Comparison of ENCODE assay signal across 10 cellular contexts in the genomic region with DNA sequence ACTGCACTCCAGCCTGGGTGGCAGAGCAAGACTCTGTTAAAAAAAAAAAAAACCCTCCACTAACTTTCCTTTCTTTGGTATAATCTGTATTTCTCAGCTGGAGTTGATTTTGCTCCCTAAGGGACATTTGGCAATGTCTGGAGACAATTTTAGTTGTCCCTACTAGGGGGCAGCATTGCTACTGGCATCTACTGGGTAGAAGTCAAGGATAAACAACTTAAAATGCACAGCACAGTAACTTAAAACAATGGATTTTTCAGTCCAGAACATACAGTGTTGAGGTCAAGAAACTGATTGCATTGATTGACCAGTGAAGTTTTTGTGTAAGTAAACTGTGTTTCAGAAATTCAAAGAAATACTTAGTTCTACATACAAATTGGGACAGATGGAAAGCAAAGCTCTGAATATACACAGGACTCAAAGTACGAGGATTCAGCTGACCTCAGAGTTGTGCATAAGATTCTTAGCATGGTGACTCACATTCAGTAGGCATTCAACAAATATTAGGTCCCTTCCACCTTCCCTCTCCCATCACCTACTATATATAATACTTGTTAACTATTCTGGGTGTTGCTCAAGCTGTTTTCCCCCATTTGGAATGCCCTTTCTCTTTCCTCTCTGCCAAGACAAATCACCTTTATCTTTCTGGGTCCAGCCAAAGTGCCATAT. TPM values are rescaled to one million over a fixed set of nuclear protein-coding genes. Genes with fewer than 3 reads are reported as not detected.
DNase-seq lines count a peak whose midpoint lies in the region; ATAC-seq and TF ChIP-seq lines count a peak whose summit lies in the region.
"Had no signal": no experiment of that assay in that cellular context is flagged by ENCODE, and none has a peak within 500 bp of the region (broad histone marks: within the 10 kb centered on the region; RNA-seq: fewer than 3 reads in every experiment).

No MANE protein-coding gene starts in this region.

- no peaks in the 10 kb centered on the region for H3K36me3 ChIP-seq in DOHH2 (ENCODE audit: control insufficient read depth, low read length)

- ATAC-seq in activated T-cell treated with anti-CD3 and anti-CD28 coated beads, Interleukin-2, amount 50 U/mL, for 4 hours: no peak
- ATAC-seq in GM21447 (IDR thresholded peaks at IDR 0.05; ENCODE audit: unreplicated experiment) (no peak), HG02798 (IDR thresholded peaks at IDR 0.05; ENCODE audit: poor library complexity, unreplicated experiment) (no peak)
- ATAC-seq in stimulated activated memory B cell treated with anti-CD40 and anti-IgM and Interleukin-4, amounts not matched to agents 10 μg/mL and 1 μg/mL and 100 μg/mL, for 72 hours: no peak

- no peak overlapping the region for H3K27ac ChIP-seq in DOHH2 (ENCODE audit: low read depth, low read length)

- H4K20me1 ChIP-seq in DOHH2 (ENCODE audit: control insufficient read depth, insufficient read depth, low read depth, low read length): no peaks in the 10 kb centered on the region

- H3K27me3 Mint-ChIP-seq in brain: peaks cover 4% of the 10 kb centered on the region
- no peaks in the 10 kb centered on the region for H3K27me3 Mint-ChIP-seq in activated T-cell treated with anti-CD3 and anti-CD28 coated beads, Interleukin-2, amount 50 U/mL, for 4 hours (ENCODE audit: low read depth)
- no peaks in the 10 kb centered on the region for H3K27me3 Mint-ChIP-seq in stimulated activated memory B cell treated with anti-CD40 and anti-IgM and Interleukin-4, amounts not matched to agents 10 μg/mL and 1 μg/mL and 100 μg/mL, for 72 hours

- peak overlapping the region in 1 of 5 experiments; percentile 76 for H3K27ac Mint-ChIP-seq in brain
- no peak overlapping the region for H3K27ac Mint-ChIP-seq in stimulated activated memory B cell treated with anti-CD40 and anti-IgM and Interleukin-4, amounts not matched to agents 10 μg/mL and 1 μg/mL and 100 μg/mL, for 72 hours

- no peaks in the 10 kb centered on the region for H3K4me1 Mint-ChIP-seq in brain
- no peaks in the 10 kb centered on the region for H3K4me1 Mint-ChIP-seq in activated T-cell treated with anti-CD3 and anti-CD28 coated beads, Interleukin-2, amount 50 U/mL, for 4 hours (ENCODE audit: low read depth)
- H3K4me1 Mint-ChIP-seq in stimulated activated memory B cell treated with anti-CD40 and anti-IgM and Interleukin-4, amounts not matched to agents 10 μg/mL and 1 μg/mL and 100 μg/mL, for 72 hours: no peaks in the 10 kb centered on the region

- H3K36me3 Mint-ChIP-seq in brain: no peaks in the 10 kb centered on the region
- H3K36me3 Mint-ChIP-seq in activated T-cell treated with anti-CD3 and anti-CD28 coated beads, Interleukin-2, amount 50 U/mL, for 4 hours (ENCODE audit: insufficient read depth): no peaks in the 10 kb centered on the region
- H3K36me3 Mint-ChIP-seq in stimulated activated memory B cell treated with anti-CD40 and anti-IgM and Interleukin-4, amounts not matched to agents 10 μg/mL and 1 μg/mL and 100 μg/mL, for 72 hours: no peaks in the 10 kb centered on the region

- H3K79me2 ChIP-seq in DOHH2 (ENCODE audit: control insufficient read depth, low read length): no peaks in the 10 kb centered on the region

- H3K4me3 Mint-ChIP-seq in brain: no peak overlapping the region
- H3K4me3 Mint-ChIP-seq in activated T-cell treated with anti-CD3 and anti-CD28 coated beads, Interleukin-2, amount 50 U/mL, for 4 hours: no peak overlapping the region
- no peak overlapping the region for H3K4me3 Mint-ChIP-seq in stimulated activated memory B cell treated with anti-CD40 and anti-IgM and Interleukin-4, amounts not matched to agents 10 μg/mL and 1 μg/mL and 100 μg/mL, for 72 hours

- no peaks in the 10 kb centered on the region for H3F3A ChIP-seq in DOHH2 (ENCODE audit: control insufficient read depth, insufficient read depth)

- no peak overlapping the region for H3K4me2 ChIP-seq in DOHH2 (ENCODE audit: low read length)

- H3K4me3 ChIP-seq in DOHH2 (ENCODE audit: low read length): no peak overlapping the region

- H3K9me3 Mint-ChIP-seq in brain: peaks cover 0 to 8% (median 4%) of the 10 kb centered on the region in 5 experiments
- no peaks in the 10 kb centered on the region for H3K9me3 Mint-ChIP-seq in activated T-cell treated with anti-CD3 and anti-CD28 coated beads, Interleukin-2, amount 50 U/mL, for 4 hours
- peaks cover 5% of the 10 kb centered on the region for H3K9me3 Mint-ChIP-seq in stimulated activated memory B cell treated with anti-CD40 and anti-IgM and Interleukin-4, amounts not matched to agents 10 μg/mL and 1 μg/mL and 100 μg/mL, for 72 hours

- H3K9me3 ChIP-seq in DOHH2 (ENCODE audit: control insufficient read depth, insufficient read depth, low read length): no peaks in the 10 kb centered on the region

- DNase-seq in LHCN-M2 (ENCODE audit: low read depth) (peak; percentile 42), medulla oblongata (ENCODE audit: extremely low spot score) (peak; percentile 27)
- no peak for DNase-seq in activated T-cell treated with anti-CD3 and anti-CD28 coated beads, Interleukin-2, amount 50 U/mL, for 4 hours

- H3K9me2 ChIP-seq in DOHH2 (replicated peaks; ENCODE audit: control insufficient read depth, low read length): no peaks in the 10 kb centered on the region

- H3K4me1 ChIP-seq in DOHH2 (ENCODE audit: control insufficient read depth, low read length): no peaks in the 10 kb centered on the region

- H3K27me3 ChIP-seq in DOHH2 (ENCODE audit: control insufficient read depth, low read length): no peaks in the 10 kb centered on the region

- TF ChIP-seq CTCF in DOHH2 (IDR thresholded peaks at IDR 0.05; ENCODE audit: low read depth, low read length, poor library complexity, severe bottlenecking) (peak; percentile 23), brain (conservative IDR thresholded peaks at IDR 0.05) (peak; percentile 29 to 45)

RNA-seq across cellular contexts. Expression of gene DDX53, which starts 8.8 kb away (rescaled TPM):
- not detected in 2 replicates for total RNA-seq in LHCN-M2 (2014; rRNA removed)
- not detected for polyA plus RNA-seq in LHCN-M2 (2012)
- not detected for polyA plus RNA-seq in brain (ENCODE audit: insufficient read depth, low read depth, low replicate concordance)
- not detected for total RNA-seq in activated T-cell treated with anti-CD3 and anti-CD28 coated beads, Interleukin-2, amount 50 U/mL, for 4 hours
- total RNA-seq: mononuclear cell, temporal lobe had no signal
